ENCODE assay signal across 8 cellular contexts in the genomic region with DNA sequence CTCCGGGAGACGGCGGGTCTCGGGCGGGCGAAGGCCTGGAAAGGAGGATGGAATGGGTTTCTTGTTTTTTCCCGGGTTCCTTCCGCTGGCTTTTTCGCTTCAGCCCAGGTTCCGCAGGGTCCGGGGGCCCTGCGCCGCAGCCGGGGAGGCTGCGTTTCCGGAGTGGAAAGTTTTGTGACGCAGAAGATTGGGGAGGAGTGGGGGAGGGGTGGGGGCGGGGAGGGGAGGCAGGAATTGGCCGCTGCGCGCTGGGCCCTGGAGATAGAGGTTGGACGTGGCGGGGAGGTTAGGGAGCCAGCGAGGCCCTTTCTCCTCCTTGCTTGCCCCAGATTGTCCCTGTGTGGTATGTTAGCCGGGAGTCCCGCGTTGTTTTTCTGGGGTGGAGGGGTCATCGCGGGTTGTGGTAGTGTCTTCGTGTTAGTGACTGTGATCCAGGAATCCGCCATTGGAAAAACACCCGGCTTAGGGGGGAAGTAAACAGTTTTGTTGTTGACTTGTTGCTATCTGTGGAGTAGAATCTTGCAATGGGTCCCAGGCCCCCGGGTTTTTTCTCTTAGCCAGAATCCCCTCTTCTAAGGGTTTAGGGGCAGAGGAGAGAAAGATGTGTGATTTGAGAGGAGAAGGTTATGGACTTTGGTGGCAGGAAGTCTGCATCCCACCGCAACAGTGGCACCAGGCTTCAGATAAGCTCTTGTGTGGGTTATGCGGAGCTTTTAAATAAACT. TPM values are rescaled to one million over a fixed set of nuclear protein-coding genes. Genes with fewer than 3 reads are reported as not detected.
A peak's percentile ranks its signal among the peaks of the same experiment; 100 is the strongest.
DNase-seq lines count a peak whose midpoint lies in the region; ATAC-seq, FAIRE-seq and TF ChIP-seq lines count a peak whose summit lies in the region.

No MANE protein-coding gene starts in this region.

- TF ChIP-seq POLR2A in body of pancreas (IDR thresholded peaks at IDR 0.05): no peak

- FAIRE-seq in GM18507 (lab: Jason Lieb, UNC): peak; percentile 41

- no peaks in the 10 kb centered on the region for H3K27me3 ChIP-seq in body of pancreas

- peaks cover 0 to 4% (median 0%) of the 10 kb centered on the region in 6 donors for H3K9me3 Mint-ChIP-seq in immature natural killer cell

- H3K27me3 Mint-ChIP-seq in immature natural killer cell (ENCODE audit: low read depth in 3 of 3): peaks cover 33 to 43% (median 39%) of the 10 kb centered on the region in 3 donors

- peak overlapping the region; percentile 98 to 100 (median 99) for H3K27ac ChIP-seq in body of pancreas

- H3K4me1 ChIP-seq in body of pancreas: peaks cover 22% of the 10 kb centered on the region

- H3K36me3 ChIP-seq in body of pancreas (replicated peaks in 1 of 2; ENCODE audit: insufficient read depth in 1 of 2, low read depth in 2 of 2): no peaks in the 10 kb centered on the region

- peak overlapping the region; percentile 100 for H3K27ac Mint-ChIP-seq in immature natural killer cell

- intact Hi-C loops in body of pancreas (cut with DNase I): no loop called here

- H3K4me3 ChIP-seq in body of pancreas: peak overlapping the region; percentile 34 to 89

- peaks cover 78 to 81% of the 10 kb centered on the region in 2 donors for H3K4me1 Mint-ChIP-seq in immature natural killer cell

- 0% methylated on average over 14 to 18 of the region's 35 CpGs for WGBS in body of pancreas, 2 donors

- DNase-seq in GM18507 (ENCODE audit: extremely low spot score, insufficient read length, low read depth) (no peak), T-helper 9 cell (peak; percentile 64), body of pancreas (peak; percentile 45 to 73 (median 69)), immature natural killer cell (peak; percentile 80 to 83 (median 83)), putamen (ENCODE audit: low spot score) (no peak)
- DNase-seq in stimulated activated CD4-positive, alpha-beta T cell treated with anti-CD3 and anti-CD28 coated beads, Interleukin-15, amount 100 ng/mL, for 1 hour (ENCODE audit: low read depth in 1 of 2, low spot score in 1 of 2): peak; percentile 32

- H3K9me3 ChIP-seq in body of pancreas: no peaks in the 10 kb centered on the region

- no peak for TF ChIP-seq CTCF in body of pancreas (IDR thresholded peaks at IDR 0.05)

- peaks cover 0 to 23% (median 15%) of the 10 kb centered on the region in 3 donors for H3K36me3 Mint-ChIP-seq in immature natural killer cell

- ATAC-seq in HG03135 (IDR thresholded peaks at IDR 0.05; ENCODE audit: unreplicated experiment) (peak; percentile 2), body of pancreas (peak; percentile 33), GM18870 (IDR thresholded peaks at IDR 0.05; ENCODE audit: unreplicated experiment) (no peak)

- H3K4me3 Mint-ChIP-seq in immature natural killer cell: peak overlapping the region; percentile 98 to 100 (median 99)

RNA-seq across cellular contexts. Expression of a gene that starts 1.1 kb away (rescaled TPM):
- total RNA-seq in body of pancreas: 100 to 1,000 TPM; 104 to 127 TPM
- 100 to 1,000 TPM; 113 to 214 (median 160) TPM for polyA plus RNA-seq in immature natural killer cell

Comparison
In these comparisons a context has a peak if more than half of its experiments do, and no peak if none do; other contexts are left out.
1. DNase-seq: peak in T-helper 9 cell (single experiment), body of pancreas (4 of 4), immature natural killer cell (3 of 3) and stimulated activated CD4-positive, alpha-beta T cell treated with anti-CD3 and anti-CD28 coated beads, Interleukin-15, amount 100 ng/mL, for 1 hour (2 of 2); none in GM18507 (single experiment) and putamen (single experiment).